8 cellular contexts compared by ENCODE assay signal in genomic region chr12:52870361-52871290, GRCh38. TPM values are rescaled to one million over a fixed set of nuclear protein-coding genes. Genes with fewer than 3 reads are reported as not detected.
DNase-seq lines count a peak whose midpoint lies in the region; ATAC-seq and TF ChIP-seq lines count a peak whose summit lies in the region.

No MANE protein-coding gene starts in this region.

- H3K4me1 ChIP-seq in PC-9 (replicated peaks; ENCODE audit: insufficient read depth) = peaks cover 51% of the 10 kb centered on the region

- no peaks in the 10 kb centered on the region for H3K9me2 ChIP-seq in PC-9 (ENCODE audit: insufficient read depth)

- no peaks in the 10 kb centered on the region for H3K9me3 Mint-ChIP-seq in glutamatergic neuron (ENCODE audit: unreplicated experiment)

- no peaks in the 10 kb centered on the region for H3K36me3 Mint-ChIP-seq in glutamatergic neuron (ENCODE audit: unreplicated experiment)

- peaks cover 18% of the 10 kb centered on the region for H3K27me3 Mint-ChIP-seq in glutamatergic neuron (ENCODE audit: unreplicated experiment)

- CTCF ChIA-PET in PC-9 (lab: Charles Lee) = interaction anchor here (0.5 to 1.4 kb wide), 8 partner anchors 11 to 498 kb away, joined by 3 to 9 read pairs (median 4); no protein-coding TSS in a partner anchor

- ATAC-seq in HG02885 (IDR thresholded peaks at IDR 0.05; ENCODE audit: poor library complexity, unreplicated experiment) (peak; percentile 67), GM21526 (IDR thresholded peaks at IDR 0.05; ENCODE audit: low FRiP score, unreplicated experiment) (no peak)

- no peaks in the 10 kb centered on the region for H3K36me3 ChIP-seq in PC-9 (ENCODE audit: low read depth)

- peak overlapping the region; percentile 72 for H3K4me2 ChIP-seq in PC-9

- peaks cover 38% of the 10 kb centered on the region for H3F3A ChIP-seq in PC-9 (ENCODE audit: insufficient read depth, low read depth)

- H3K9me3 ChIP-seq in PC-9 (ENCODE audit: insufficient read depth, low read depth) = no peaks in the 10 kb centered on the region

- no peak overlapping the region for H3K27ac Mint-ChIP-seq in glutamatergic neuron (ENCODE audit: unreplicated experiment)

- H4K20me1 ChIP-seq in PC-9 (ENCODE audit: insufficient read depth) = no peaks in the 10 kb centered on the region

- DNase-seq in SHP77 (lab: John Stamatoyannopoulos, UW) (peak; percentile 8 to 27), SHP77 treated with DMSO at 0.1 percent for 48 hours (lab: John Stamatoyannopoulos, UW) (no peak), PC-9 (peak; percentile 44 to 75), glutamatergic neuron (peak; percentile 86), retinal pigment epithelial cell (ENCODE audit: low read depth) (no peak)
- DNase-seq in activated T-helper 9 cell treated with anti-CD3 and anti-CD28 coated beads, Interleukin-2, amount 50 U/mL, for 16 hours (ENCODE audit: low read depth) = peak; percentile 51

- H3K79me2 ChIP-seq in PC-9 (ENCODE audit: low read depth) = no peaks in the 10 kb centered on the region

- TF ChIP-seq CTCF in PC-9 (conservative IDR thresholded peaks at IDR 0.05) (peak; percentile 94), glutamatergic neuron (IDR thresholded peaks at IDR 0.05; ENCODE audit: partially characterized antibody, unreplicated experiment) (peak; percentile 81), retinal pigment epithelial cell (conservative IDR thresholded peaks at IDR 0.05; ENCODE audit: low read depth, low read length) (peak; percentile 82)

- no peaks in the 10 kb centered on the region for H3K27me3 ChIP-seq in PC-9 (ENCODE audit: insufficient read depth, low read depth)

- no peak overlapping the region for H3K4me3 Mint-ChIP-seq in glutamatergic neuron (ENCODE audit: unreplicated experiment)

- POLR2A ChIA-PET in PC-9 (lab: Charles Lee; ENCODE audit: unreplicated experiment) = no interaction called here

- intact Hi-C loops in PC-9 (cut with micrococcal nuclease; ENCODE audit: unreplicated experiment) = loop anchor here (1.0 to 5.0 kb wide), 13 partner anchors 71 to 724 kb away; partner anchors contain the start of gene KRT7

- H3K27ac ChIP-seq in PC-9 = peak overlapping the region; percentile 100

- BruUV-seq in PC-9 (replicated peaks; lab: Mats Ljungman, UMichigan) = no TSS peak

- peak overlapping the region; percentile 23; the same call in 1 of the 2 replicates for H3K4me3 ChIP-seq in PC-9
- H3K4me3 ChIP-seq in retinal pigment epithelial cell (ENCODE audit: low read length) = no peak overlapping the region

- no peak overlapping the region for H2AFZ ChIP-seq in PC-9

- H3K4me1 Mint-ChIP-seq in glutamatergic neuron (ENCODE audit: low read depth, unreplicated experiment) = peaks cover 4% of the 10 kb centered on the region

RNA-seq across cellular contexts. Expression of gene KRT78, which starts 21.8 kb away (rescaled TPM):
- 1.5 and 1.7 TPM in 2 replicates for total RNA-seq in PC-9 (2021)
- total RNA-seq in glutamatergic neuron (ENCODE audit: unreplicated experiment) = not detected

RNA-seq across cellular contexts. Expression of gene KRT8, which starts 34.2 kb away (rescaled TPM):
- total RNA-seq in PC-9 (2021) (2,689 and 2,962 TPM in 2 replicates), glutamatergic neuron (ENCODE audit: unreplicated experiment) (14.0 TPM)

RNA-seq across cellular contexts. Expression of gene KRT79, which starts 36.5 kb away (rescaled TPM):
- total RNA-seq in PC-9 (2021) (0.28 TPM in 1 of 2 replicates, not detected in the other), glutamatergic neuron (ENCODE audit: unreplicated experiment) (not detected)

RNA-seq across cellular contexts. Expression of gene KRT4, which starts 56.7 kb away (rescaled TPM):
- total RNA-seq in PC-9 (2021) (3.0 and 5.3 TPM in 2 replicates), glutamatergic neuron (ENCODE audit: unreplicated experiment) (not detected)

Comparison
In these comparisons a context has a peak if more than half of its experiments do, and no peak if none do; other contexts are left out.
1. DNase-seq: peak in SHP77 (2 of 2), PC-9 (2 of 2), activated T-helper 9 cell treated with anti-CD3 and anti-CD28 coated beads, Interleukin-2, amount 50 U/mL, for 16 hours (single experiment) and glutamatergic neuron (single experiment); none in SHP77 treated with DMSO at 0.1 percent for 48 hours (single experiment) and retinal pigment epithelial cell (single experiment).
2. RNA of gene KRT8, which starts 34.2 kb away (total RNA-seq): 2,689 to 2,962 TPM in PC-9; 14.0 TPM in glutamatergic neuron (single experiment); every median in the first group is over 100 times any median in the second.
3. Peak in every context shown above with its lines, with median percentiles within 50 percentile points of each other: CTCF ChIP-seq.